17 cellular contexts compared by ENCODE assay signal in the genomic region with DNA sequence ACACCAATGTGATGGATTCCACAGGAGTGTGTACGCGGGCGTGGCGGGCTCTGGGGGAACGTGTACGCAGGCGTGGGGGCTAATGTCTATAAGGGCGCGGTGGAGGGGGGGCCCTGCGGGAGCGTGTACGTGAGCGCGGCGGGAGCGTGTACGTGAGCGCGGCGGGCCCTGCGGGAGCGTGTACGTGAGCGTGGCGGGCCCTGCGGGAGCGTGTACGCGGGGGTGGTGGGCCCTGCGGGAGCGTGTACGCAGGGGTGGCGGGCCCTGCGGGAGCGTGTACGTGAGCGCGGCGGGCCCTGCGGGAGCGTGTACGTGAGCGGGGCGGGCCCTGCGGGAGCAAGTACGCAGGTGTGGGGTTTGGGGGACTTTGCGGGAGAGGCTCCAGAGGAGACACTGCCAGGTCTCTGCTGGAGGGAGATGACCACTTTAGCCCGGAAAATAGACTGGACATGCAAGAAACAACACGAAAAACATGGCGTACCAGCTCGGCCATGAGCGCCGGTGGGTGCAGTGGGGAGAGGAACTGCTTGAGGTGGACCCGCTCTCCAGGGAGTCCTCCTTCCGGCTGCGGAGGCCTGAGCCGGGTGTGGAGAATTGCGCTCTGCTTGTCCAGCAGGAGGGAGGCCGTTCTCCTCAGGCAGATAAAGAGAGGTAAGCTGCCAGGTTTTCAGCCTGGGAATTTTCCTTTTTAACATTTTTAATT. TPM values are rescaled to one million over a fixed set of nuclear protein-coding genes. Genes with fewer than 3 reads are reported as not detected.
DNase-seq lines count a peak whose midpoint lies in the region; ATAC-seq, FAIRE-seq and TF ChIP-seq lines count a peak whose summit lies in the region.
"Had no signal": no experiment of that assay in that cellular context is flagged by ENCODE, and none has a peak within 500 bp of the region (broad histone marks: within the 10 kb centered on the region; RNA-seq: fewer than 3 reads in every experiment).

No MANE protein-coding gene starts in this region.

- no peak for ATAC-seq in right cardiac atrium
- no peak for ATAC-seq in activated T-cell treated with anti-CD3 and anti-CD28 coated beads, Interleukin-2, amount 50 U/mL, for 4 hours
- ATAC-seq: HCT116 had no signal

- H3K27ac ChIP-seq in left ventricle myocardium inferior (replicated peaks) (peak overlapping the region; percentile 69), right cardiac atrium (ENCODE audit: low read length) (no peak overlapping the region), coronary artery (no peak overlapping the region), kidney (ENCODE audit: low read depth in 2 of 2, low read length in 2 of 2) (no peak overlapping the region), testis (peak overlapping the region; percentile 82)
- H3K27ac ChIP-seq: BLaER1 treated with 17β-estradiol and CSF1 and Interleukin-3, amounts not matched to agents 10 nM and 100 nM; HL-60 had no signal

- H3K36me3 ChIP-seq in left ventricle myocardium inferior (no peaks in the 10 kb centered on the region), kidney (ENCODE audit: control insufficient read depth in 1 of 2, insufficient read depth in 2 of 2, low read length in 2 of 2) (no peaks in the 10 kb centered on the region), testis (ENCODE audit: low read depth, missing control alignments) (no peaks in the 10 kb centered on the region)
- H3K36me3 ChIP-seq: BLaER1 treated with 17β-estradiol and CSF1 and Interleukin-3, amounts not matched to agents 10 nM and 100 nM had no signal

- H3K4me3 Mint-ChIP-seq in type B pancreatic cell, result no peak overlapping the region
- H3K4me3 Mint-ChIP-seq in activated T-cell treated with anti-CD3 and anti-CD28 coated beads, Interleukin-2, amount 50 U/mL, for 4 hours, result no peak overlapping the region
- H3K4me3 Mint-ChIP-seq: CD4-positive, CD25-positive, alpha-beta regulatory T cell had no signal

- no peak for TF ChIP-seq CTCF in left ventricle myocardium inferior (IDR thresholded peaks at IDR 0.05; ENCODE audit: borderline replicate concordance)
- TF ChIP-seq CTCF in coronary artery (IDR thresholded peaks at IDR 0.05), result no peak
- TF ChIP-seq CTCF in kidney (IDR thresholded peaks at IDR 0.05; ENCODE audit: borderline replicate concordance, extremely low read depth, insufficient read depth), result no peak
- TF ChIP-seq CTCF in testis (IDR thresholded peaks at IDR 0.05), result no peak
- no peak for TF ChIP-seq CTCF in lower leg skin (IDR thresholded peaks at IDR 0.05)
- TF ChIP-seq CTCF in type B pancreatic cell (conservative IDR thresholded peaks at IDR 0.05), result no peak

- H3K4me1 ChIP-seq in left ventricle myocardium inferior, result peaks cover 16% of the 10 kb centered on the region
- H3K4me1 ChIP-seq in right cardiac atrium (ENCODE audit: control insufficient read depth, insufficient read depth, low read length), result peaks cover 3% of the 10 kb centered on the region
- H3K4me1 ChIP-seq in kidney (ENCODE audit: control insufficient read depth in 1 of 2, insufficient read depth in 1 of 2, low read depth in 1 of 2, low read length in 2 of 2), result no peaks in the 10 kb centered on the region
- peaks cover 18% of the 10 kb centered on the region for H3K4me1 ChIP-seq in testis
- H3K4me1 ChIP-seq: BLaER1 treated with 17β-estradiol and CSF1 and Interleukin-3, amounts not matched to agents 10 nM and 100 nM had no signal

- TF ChIP-seq POLR2A in testis (IDR thresholded peaks at IDR 0.05) (no peak), lower leg skin (IDR thresholded peaks at IDR 0.05) (no peak)

- H3K4me3 ChIP-seq in left ventricle myocardium inferior (peak overlapping the region; percentile 30), right cardiac atrium (ENCODE audit: low read length) (no peak overlapping the region), coronary artery (no peak overlapping the region), kidney (ENCODE audit: low read length in 2 of 2) (no peak overlapping the region), testis (peak overlapping the region; percentile 43 to 55), lower leg skin (ENCODE audit: low read depth, poor library complexity, severe bottlenecking) (no peak overlapping the region)
- H3K4me3 ChIP-seq: BLaER1 treated with 17β-estradiol and CSF1 and Interleukin-3, amounts not matched to agents 10 nM and 100 nM had no signal

- no peak overlapping the region for H3K9ac ChIP-seq in kidney (ENCODE audit: low read length in 2 of 2)
- H3K9ac ChIP-seq: BLaER1 treated with 17β-estradiol and CSF1 and Interleukin-3, amounts not matched to agents 10 nM and 100 nM had no signal

- 91% methylated on average over 59 of the region's 59 CpGs for WGBS in right cardiac atrium
- WGBS in testis, 2 donors, result 70 to 75% methylated on average over 59 of the region's 59 CpGs
- WGBS in lower leg skin, 2 donors, result 94 to 96% methylated on average over 58 to 59 of the region's 59 CpGs

- no peaks in the 10 kb centered on the region for H3K36me3 Mint-ChIP-seq in type B pancreatic cell
- H3K36me3 Mint-ChIP-seq in activated T-cell treated with anti-CD3 and anti-CD28 coated beads, Interleukin-2, amount 50 U/mL, for 4 hours (ENCODE audit: insufficient read depth), result no peaks in the 10 kb centered on the region
- H3K36me3 Mint-ChIP-seq: CD4-positive, CD25-positive, alpha-beta regulatory T cell had no signal

- H3K9me3 Mint-ChIP-seq in type B pancreatic cell, result no peaks in the 10 kb centered on the region
- H3K9me3 Mint-ChIP-seq in activated T-cell treated with anti-CD3 and anti-CD28 coated beads, Interleukin-2, amount 50 U/mL, for 4 hours, result no peaks in the 10 kb centered on the region
- H3K9me3 Mint-ChIP-seq: CD4-positive, CD25-positive, alpha-beta regulatory T cell had no signal

- no peak overlapping the region for H3K27ac Mint-ChIP-seq in type B pancreatic cell
- H3K27ac Mint-ChIP-seq: CD4-positive, CD25-positive, alpha-beta regulatory T cell had no signal

- H3K9me3 ChIP-seq in left ventricle myocardium inferior (replicated peaks), result no peaks in the 10 kb centered on the region
- H3K9me3 ChIP-seq in right cardiac atrium (ENCODE audit: control insufficient read depth, low read length), result no peaks in the 10 kb centered on the region
- H3K9me3 ChIP-seq in kidney (ENCODE audit: control insufficient read depth in 1 of 2, low read length in 2 of 2), result no peaks in the 10 kb centered on the region
- H3K9me3 ChIP-seq in testis, result no peaks in the 10 kb centered on the region
- H3K9me3 ChIP-seq: BLaER1 treated with 17β-estradiol and CSF1 and Interleukin-3, amounts not matched to agents 10 nM and 100 nM had no signal

- intact Hi-C loops in left ventricle myocardium inferior (cut with micrococcal nuclease) (no loop called here), right cardiac atrium (cut with DNase I) (no loop called here), kidney (cut with DNase I) (no loop called here), testis (cut with DNase I; ENCODE audit: low total_unique reads) (no loop called here), lower leg skin (cut with DNase I; ENCODE audit: low total_unique reads) (no loop called here)

- H3K27me3 ChIP-seq in left ventricle myocardium inferior (ENCODE audit: low read depth) (peaks cover 40% of the 10 kb centered on the region), right cardiac atrium (ENCODE audit: control insufficient read depth, insufficient read depth) (no peaks in the 10 kb centered on the region), testis (no peaks in the 10 kb centered on the region)
- H3K27me3 ChIP-seq: BLaER1 treated with 17β-estradiol and CSF1 and Interleukin-3, amounts not matched to agents 10 nM and 100 nM had no signal

- peaks cover 17% of the 10 kb centered on the region for H3K4me1 Mint-ChIP-seq in type B pancreatic cell (ENCODE audit: unreplicated experiment)
- H3K4me1 Mint-ChIP-seq in activated T-cell treated with anti-CD3 and anti-CD28 coated beads, Interleukin-2, amount 50 U/mL, for 4 hours (ENCODE audit: low read depth), result no peaks in the 10 kb centered on the region
- H3K4me1 Mint-ChIP-seq: CD4-positive, CD25-positive, alpha-beta regulatory T cell had no signal

- peaks cover 2% of the 10 kb centered on the region for H3K27me3 Mint-ChIP-seq in type B pancreatic cell
- H3K27me3 Mint-ChIP-seq in activated T-cell treated with anti-CD3 and anti-CD28 coated beads, Interleukin-2, amount 50 U/mL, for 4 hours (ENCODE audit: low read depth), result peaks cover 2% of the 10 kb centered on the region
- H3K27me3 Mint-ChIP-seq: CD4-positive, CD25-positive, alpha-beta regulatory T cell had no signal

- no peak for FAIRE-seq in kidney (lab: Jason Lieb, UNC)
- FAIRE-seq: GM19239 had no signal

- DNase-seq in left ventricle myocardium inferior (no peak), right cardiac atrium (no peak), coronary artery (ENCODE audit: low spot score) (peak; percentile 46), kidney (peak; percentile 58), testis (peak; percentile 75), lower leg skin (ENCODE audit: low spot score in 2 of 2) (no peak), type B pancreatic cell (ENCODE audit: extremely low spot score, unreplicated experiment) (no peak)
- no peak for DNase-seq in activated T-cell treated with anti-CD3 and anti-CD28 coated beads, Interleukin-2, amount 50 U/mL, for 4 hours
- DNase-seq: ACHN; CD4-positive, CD25-positive, alpha-beta regulatory T cell; DMS53; GF-D8 had no signal

RNA-seq across cellular contexts. Expression of a gene that starts 27.8 kb away (rescaled TPM):
- total RNA-seq in left ventricle myocardium inferior (14.4 TPM), right cardiac atrium (10 to 100 TPM in 2 of 4 donors, 1 to 10 TPM in 2; 6.0 to 16.0 (median 10.3) TPM), kidney (13.1 TPM), testis (100 to 1,000 TPM in 1 of 2 donors, 10 to 100 TPM in 1; 78.4 to 140 TPM), lower leg skin (10 to 100 TPM; 12.5 to 26.1 (median 13.0) TPM), type B pancreatic cell (ENCODE audit: low replicate concordance) (4.2 and 18.9 TPM in 2 replicates)
- polyA plus RNA-seq in right cardiac atrium (16.7 TPM), kidney (ENCODE audit: insufficient read depth, low read depth, low replicate concordance) (6.5 TPM), testis (ENCODE audit: insufficient read depth, low read depth, low replicate concordance) (110 TPM)
- under 1 TPM; 0.08 to 0.11 (median 0.10) TPM for total RNA-seq in activated T-cell treated with anti-CD3 and anti-CD28 coated beads, Interleukin-2, amount 50 U/mL, for 4 hours
- total RNA-seq: A172; CD4-positive, CD25-positive, alpha-beta regulatory T cell had no signal
- polyA plus RNA-seq: CD4-positive, CD25-positive, alpha-beta regulatory T cell had no signal

Comparison
In these comparisons a context has a peak if more than half of its experiments do, and no peak if none do; other contexts are left out.
1. H3K27ac ChIP-seq: peak in left ventricle myocardium inferior (single experiment) and testis (2 of 2); none in right cardiac atrium (single experiment), coronary artery (0 of 2) and kidney (0 of 2).
2. H3K4me3 ChIP-seq: peak in left ventricle myocardium inferior (single experiment) and testis (2 of 2); none in right cardiac atrium (single experiment), coronary artery (single experiment), kidney (0 of 2) and lower leg skin (single experiment).
3. DNase-seq: peak in coronary artery (single experiment), kidney (single experiment) and testis (single experiment); none in left ventricle myocardium inferior (single experiment), right cardiac atrium (0 of 3), lower leg skin (0 of 2), type B pancreatic cell (single experiment) and activated T-cell treated with anti-CD3 and anti-CD28 coated beads, Interleukin-2, amount 50 U/mL, for 4 hours (single experiment).